8 cellular contexts compared by ENCODE assay signal in the genomic region with DNA sequence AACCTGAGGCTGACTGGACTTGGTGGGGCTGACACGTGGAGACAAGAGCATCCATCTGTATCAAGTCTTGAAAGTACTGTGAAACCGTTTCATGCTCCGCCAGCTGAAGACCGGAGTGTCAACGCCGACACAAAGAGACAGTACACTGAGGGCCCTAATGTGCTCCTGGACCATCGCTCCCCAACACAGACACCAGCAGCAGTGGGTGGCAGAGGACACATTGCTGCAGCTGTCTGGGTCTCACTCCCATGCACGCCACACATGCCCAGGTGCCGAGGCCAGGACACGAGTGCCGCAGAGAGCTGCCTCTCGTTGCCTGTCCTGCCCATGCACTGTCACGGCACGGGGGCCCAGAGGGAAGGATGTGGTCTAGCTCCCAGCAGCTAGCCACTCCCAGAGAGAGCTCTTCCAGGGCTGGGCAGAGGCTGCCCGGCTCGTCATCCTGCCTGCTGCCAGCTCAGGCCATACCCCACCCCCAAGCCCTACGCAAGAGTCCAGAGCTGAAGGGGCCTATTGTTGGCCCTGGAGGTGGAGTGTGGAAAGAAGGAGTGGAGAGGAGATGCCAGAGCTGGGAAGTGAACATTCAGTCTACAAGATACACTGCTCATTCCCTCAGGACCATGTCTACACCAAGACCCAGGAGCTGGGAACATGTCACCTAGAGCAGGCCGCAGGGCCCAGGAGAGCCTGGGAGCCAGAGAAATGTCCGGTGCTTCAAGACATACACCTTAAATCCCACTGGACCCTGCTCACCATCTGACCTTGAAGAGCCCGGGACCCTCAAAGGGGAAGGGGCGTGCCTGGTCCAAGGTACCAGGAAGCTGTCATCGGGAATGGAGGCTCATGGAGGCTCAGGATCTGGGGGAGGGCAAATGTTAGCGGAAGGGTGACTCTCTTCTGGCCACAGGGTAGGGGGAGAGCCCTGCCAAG. TPM values are rescaled to one million over a fixed set of nuclear protein-coding genes. Genes with fewer than 3 reads are reported as not detected.
DNase-seq lines count a peak whose midpoint lies in the region; ATAC-seq and TF ChIP-seq lines count a peak whose summit lies in the region.

No MANE protein-coding gene starts in this region.

- H3K4me1 Mint-ChIP-seq in central memory CD8-positive, alpha-beta T cell = peaks cover 69% of the 10 kb centered on the region

- 95% methylated on average over 12 of the region's 23 CpGs for WGBS in SK-N-SH (ENCODE audit: low lambda C conversion rate)
- 78 to 81% methylated on average over 23 of the region's 23 CpGs for WGBS in aorta, 2 donors

- peaks cover 32 to 41% of the 10 kb centered on the region in 2 experiments; a peak in 3 of 4 replicates for H3K4me1 ChIP-seq in SK-N-SH (ENCODE audit: control insufficient read depth in 1 of 2, insufficient read depth in 2 of 2, low read depth in 1 of 2, low read length in 1 of 2)
- no peaks in the 10 kb centered on the region for H3K4me1 ChIP-seq in aorta (ENCODE audit: control insufficient read depth in 1 of 2, insufficient read depth in 2 of 2, low read length in 2 of 2)

- H3K9ac ChIP-seq in SK-N-SH = peak overlapping the region; percentile 34; the same call in 1 of the 2 replicates

- H3K9me3 ChIP-seq in SK-N-SH = no peaks in the 10 kb centered on the region
- H3K9me3 ChIP-seq in aorta (ENCODE audit: control insufficient read depth, low read length) = no peaks in the 10 kb centered on the region

- TF ChIP-seq POLR2A in GM15510 (IDR thresholded peaks at IDR 0.05; ENCODE audit: borderline replicate concordance, extremely low read depth, insufficient read length) = peak; percentile 21

- H2AFZ ChIP-seq in SK-N-SH (ENCODE audit: low read depth) = no peak overlapping the region

- peak overlapping the region; percentile 81 for H3K27ac Mint-ChIP-seq in central memory CD8-positive, alpha-beta T cell (ENCODE audit: low read depth)

- H3K27me3 Mint-ChIP-seq in central memory CD8-positive, alpha-beta T cell = no peaks in the 10 kb centered on the region

- TF ChIP-seq RAD21 in SK-N-SH (IDR thresholded peaks at IDR 0.05; ENCODE audit: low read length) = no peak

- peaks cover 21% of the 10 kb centered on the region for H3F3A ChIP-seq in SK-N-SH (replicated peaks; ENCODE audit: insufficient read depth)

- peak overlapping the region; percentile 36 for H3K4me3 Mint-ChIP-seq in central memory CD8-positive, alpha-beta T cell

- H3K9me3 Mint-ChIP-seq in central memory CD8-positive, alpha-beta T cell = no peaks in the 10 kb centered on the region

- CTCF ChIA-PET in SK-N-SH (lab: Yijun Ruan, JAX) = interaction anchor here (1.1 to 29.0 kb wide), 3 partner anchors 8 to 44 kb away, joined by 3 to 606 read pairs (median 3); no protein-coding TSS in a partner anchor

- POLR2A ChIA-PET in SK-N-SH (lab: Yijun Ruan, JAX) = no interaction called here

- intact Hi-C loops in aorta (cut with DNase I) = no loop called here

- no peak overlapping the region for H3K4me3 ChIP-seq in SK-N-SH (ENCODE audit: low read depth in 2 of 2, low read length in 1 of 2)
- no peak overlapping the region for H3K4me3 ChIP-seq in aorta (ENCODE audit: low read length in 2 of 2)

- DNase-seq in SK-N-SH (no peak), mucosa of gallbladder (ENCODE audit: low spot score) (peak; percentile 44), aorta (peak; percentile 82 to 90), T-helper 9 cell (no peak)
- DNase-seq in central memory CD8-positive, alpha-beta T cell (ENCODE audit: low spot score in 2 of 2) = no peak

- no peaks in the 10 kb centered on the region for H3K27me3 ChIP-seq in SK-N-SH (ENCODE audit: insufficient read depth)
- no peaks in the 10 kb centered on the region for H3K27me3 ChIP-seq in aorta (ENCODE audit: control insufficient read depth in 1 of 2, insufficient read depth in 2 of 2, low read length in 1 of 2)

- H3K27ac ChIP-seq in SK-N-SH (ENCODE audit: low read depth in 2 of 2, low read length in 1 of 2) (peak overlapping the region in 1 of 2 experiments; percentile 57; a peak in 2 of 4 replicates), aorta (ENCODE audit: low read depth in 1 of 2, low read length in 2 of 2) (no peak overlapping the region)

- no peaks in the 10 kb centered on the region for H3K9me2 ChIP-seq in SK-N-SH

- ATAC-seq in HG02678 (IDR thresholded peaks at IDR 0.05; ENCODE audit: unreplicated experiment) = peak; percentile 50
- ATAC-seq in central memory CD8-positive, alpha-beta T cell (replicated peaks; ENCODE audit: extremely low read depth, poor library complexity, severe bottlenecking) = no peak
- ATAC-seq in aorta (ENCODE audit: low FRiP score) = peak; percentile 51
- no peak for ATAC-seq in HG03469 (IDR thresholded peaks at IDR 0.05; ENCODE audit: unreplicated experiment)

- TF ChIP-seq CTCF in SK-N-SH (IDR thresholded peaks at IDR 0.05) = no peak

- H3K4me2 ChIP-seq in SK-N-SH = peak overlapping the region; percentile 35; the same call in 1 of the 2 replicates

- TF ChIP-seq EP300 in SK-N-SH (IDR thresholded peaks at IDR 0.05; ENCODE audit: borderline replicate concordance in 1 of 2, low read depth in 1 of 2, low read length in 1 of 2) = no peak

- H3K79me2 ChIP-seq in SK-N-SH (ENCODE audit: insufficient read depth) = peaks cover 76% of the 10 kb centered on the region

- H3K36me3 ChIP-seq in SK-N-SH (replicated peaks in 1 of 2; ENCODE audit: control insufficient read depth in 1 of 2, insufficient read depth in 2 of 2, low read length in 1 of 2) = no peaks in the 10 kb centered on the region
- no peaks in the 10 kb centered on the region for H3K36me3 ChIP-seq in aorta (ENCODE audit: control insufficient read depth in 1 of 2, insufficient read depth in 2 of 2, low read length in 1 of 2)

- no peaks in the 10 kb centered on the region for H4K20me1 ChIP-seq in SK-N-SH (ENCODE audit: insufficient read depth)

- H3K36me3 Mint-ChIP-seq in central memory CD8-positive, alpha-beta T cell (ENCODE audit: insufficient read depth) = peaks cover 7% of the 10 kb centered on the region

TF ChIP-seq in SK-N-SH, 30 proteins besides CTCF, POLR2A, EP300 and RAD21:
- TF ChIP-seq TAF1 (IDR thresholded peaks at IDR 0.05; ENCODE audit: borderline replicate concordance, low read depth, low read length) (peak; percentile 12; the same call in 1 of the 2 replicates), RCOR1 (IDR thresholded peaks at IDR 0.05; ENCODE audit: low read length) (no peak), POLR2AphosphoS5 (IDR thresholded peaks at IDR 0.05; ENCODE audit: low read depth, low read length) (peak; percentile 20; the same call in 1 of the 2 replicates), YY1 (IDR thresholded peaks at IDR 0.05; ENCODE audit: low read depth) (no peak), NFIC (IDR thresholded peaks at IDR 0.05; ENCODE audit: borderline replicate concordance) (peak; percentile 10; the same call in 1 of the 2 replicates)

RNA-seq across cellular contexts. Expression of gene TNK2, which starts 7.7 kb away (rescaled TPM):
- polyA plus RNA-seq in SK-N-SH (2012; rRNA removed) (11.3 and 17.3 TPM in 2 replicates), aorta (100 to 1,000 TPM in 1 of 2 donors, 1 to 10 TPM in 1; 9.3 to 162 TPM)
- polyA plus RNA-seq in SK-N-SH (2012; cell fraction: cytosol; rRNA removed) = 5.5 and 10.9 TPM in 2 replicates
- 119 and 155 TPM in 2 replicates for polyA plus RNA-seq in SK-N-SH (2012; cell fraction: nucleus; rRNA removed)
- total RNA-seq in mucosa of gallbladder (47.3 TPM), aorta (10 to 100 TPM; 51.7 to 81.3 TPM)

Comparison
In these comparisons a context has a peak if more than half of its experiments do, and no peak if none do; other contexts are left out.
1. ATAC-seq: peak in HG02678 (single experiment) and aorta (single experiment); none in central memory CD8-positive, alpha-beta T cell (single experiment) and HG03469 (single experiment).
2. DNase-seq: peak in mucosa of gallbladder (single experiment) and aorta (2 of 2); none in SK-N-SH (single experiment), central memory CD8-positive, alpha-beta T cell (0 of 2) and T-helper 9 cell (single experiment).